In the genomic region with DNA sequence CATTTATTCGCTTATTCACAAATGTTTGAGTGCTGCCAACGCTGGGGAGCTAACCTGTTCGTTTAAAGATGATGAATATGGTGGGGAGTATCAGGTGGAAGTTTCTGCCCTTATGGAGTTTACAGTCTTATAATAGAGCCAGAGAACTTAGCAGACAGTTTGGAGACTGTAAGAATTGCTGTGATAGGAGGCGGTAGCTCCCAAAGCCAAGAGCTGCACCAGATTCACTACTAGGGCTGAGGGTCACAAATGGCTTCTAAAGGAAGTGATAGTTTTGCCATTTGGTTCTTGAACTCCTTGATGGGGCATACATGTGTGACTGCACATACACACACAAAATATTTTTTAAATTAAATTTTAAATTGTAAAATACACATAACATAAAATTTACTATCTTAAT, we compare ENCODE assay signal across 23 cellular contexts.
"Had no signal": no experiment of that assay in that cellular context is flagged by ENCODE, and none has a peak within 500 bp of the region (broad histone marks: within the 10 kb centered on the region; RNA-seq: fewer than 3 reads in every experiment).

No MANE protein-coding gene starts in this region.

- H3K27me3 Mint-ChIP-seq: activated naive CD4-positive, alpha-beta T cell treated with anti-CD3 and anti-CD28 coated beads, Interleukin-2, amount 10 ng/mL, durations not matched to agents 7 days and 5 days; progenitor cell of endocrine pancreas; stimulated activated naive CD8-positive, alpha-beta T cell treated with anti-CD3 and anti-CD28 coated beads, Interleukin-15, Interleukin-2, amounts not matched to agents 100 ng/mL and 50 ng/mL, for 24 hours had no signal

- H3K9me3 Mint-ChIP-seq: T-helper 1 cell treated with Interleukin-12 subunit alpha and Interleukin-12 subunit beta and Interleukin-4 antibody, amounts not matched to agents 30 μg/mL and 1 μg/mL, for 36 hours had no signal

- H3K9me3 ChIP-seq: esophagus muscularis mucosa, right atrium auricular region, thoracic aorta, upper lobe of right lung had no signal

- DNase-seq: activated CD4-positive, alpha-beta T cell treated with anti-CD3 and anti-CD28 coated beads, Interleukin-2, amount 50 U/mL, for 1 hour; activated CD4-positive, CD25-positive, alpha-beta regulatory T cell treated with anti-CD3 and anti-CD28 coated beads, Interleukin-2, amount 50 U/mL, for 72 hours; activated CD8-positive, alpha-beta memory T cell treated with anti-CD3 and anti-CD28 coated beads, Interleukin-2, amount 50 U/mL, for 4 hours; activated effector memory CD4-positive, alpha-beta T cell treated with Interleukin-2 at 50 U/mL for 16 hours; activated naive CD4-positive, alpha-beta T cell treated with anti-CD3 and anti-CD28 coated beads, Interleukin-2, amount 10 ng/mL, durations not matched to agents 7 days and 5 days; activated T-cell treated with anti-CD3 and anti-CD28 coated beads, Interleukin-2, amount 50 U/mL, for 48 hours; aorta; cortex of kidney; effector CD4-positive, alpha-beta T cell; midbrain; nephron progenitor cell; occipital lobe; stimulated activated CD4-positive, alpha-beta T cell treated with anti-CD3 and anti-CD28 coated beads, Interleukin-15, amount 100 ng/mL, for 24 hours; stimulated activated CD4-positive, alpha-beta T cell treated with anti-CD3 and anti-CD28 coated beads, Interleukin-2, amount 100 ng/mL, for 48 hours had no signal

- H3K36me3 ChIP-seq: thoracic aorta had no signal

- H3K4me3 ChIP-seq: esophagus muscularis mucosa, lung, right atrium auricular region, skin epidermis, thoracic aorta, upper lobe of right lung had no signal

- H3K27ac Mint-ChIP-seq: activated naive CD4-positive, alpha-beta T cell treated with anti-CD3 and anti-CD28 coated beads, Interleukin-2, amount 10 ng/mL, durations not matched to agents 7 days and 5 days; nephron progenitor cell; progenitor cell of endocrine pancreas; stimulated activated naive CD8-positive, alpha-beta T cell treated with anti-CD3 and anti-CD28 coated beads, Interleukin-15, Interleukin-2, amounts not matched to agents 100 ng/mL and 50 ng/mL, for 24 hours; T-helper 1 cell treated with Interleukin-12 subunit alpha and Interleukin-12 subunit beta and Interleukin-4 antibody, amounts not matched to agents 30 μg/mL and 1 μg/mL, for 36 hours had no signal

- H3K27me3 ChIP-seq: esophagus muscularis mucosa, right atrium auricular region, upper lobe of right lung had no signal

- H3K4me3 Mint-ChIP-seq: activated naive CD4-positive, alpha-beta T cell treated with anti-CD3 and anti-CD28 coated beads, Interleukin-2, amount 10 ng/mL, durations not matched to agents 7 days and 5 days; nephron progenitor cell; stimulated activated naive CD8-positive, alpha-beta T cell treated with anti-CD3 and anti-CD28 coated beads, Interleukin-15, Interleukin-2, amounts not matched to agents 100 ng/mL and 50 ng/mL, for 24 hours; T-helper 1 cell treated with Interleukin-12 subunit alpha and Interleukin-12 subunit beta and Interleukin-4 antibody, amounts not matched to agents 30 μg/mL and 1 μg/mL, for 36 hours had no signal

- H3K27ac ChIP-seq: upper lobe of right lung had no signal
